19 cellular contexts compared by ENCODE assay signal in the genomic region with DNA sequence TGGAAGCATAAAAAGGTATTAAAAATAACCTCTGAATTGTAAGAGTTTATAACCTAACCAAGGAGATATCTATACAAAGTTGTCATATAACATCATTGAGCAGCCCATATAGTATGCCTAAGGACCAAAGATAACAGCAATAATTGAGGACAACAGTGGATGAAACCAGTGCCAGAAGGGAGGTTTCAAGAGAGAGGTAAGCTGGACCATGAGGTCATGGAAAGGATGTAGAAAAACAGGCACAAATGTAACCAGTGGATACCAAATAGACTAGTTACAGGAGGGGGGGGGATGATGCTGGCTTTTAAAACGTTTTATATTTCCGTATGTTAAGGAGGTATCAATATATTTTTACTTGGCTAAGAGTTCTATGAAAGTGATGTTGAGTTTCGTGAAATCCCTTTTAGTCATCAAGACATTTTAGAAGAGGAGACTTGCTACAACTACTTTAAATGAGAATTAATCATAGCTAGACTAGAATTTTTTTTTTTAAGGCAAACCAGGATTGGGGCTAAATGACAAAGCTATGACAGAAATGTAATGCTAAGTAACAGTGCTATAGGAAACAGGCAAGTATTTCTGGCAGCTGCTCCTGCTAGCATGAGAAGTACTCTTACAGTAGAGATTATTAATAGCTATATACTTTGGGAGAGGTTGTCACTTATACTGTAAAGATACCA.
DNase-seq lines count a peak whose midpoint lies in the region; ATAC-seq, FAIRE-seq and TF ChIP-seq lines count a peak whose summit lies in the region.
"Had no signal": no experiment of that assay in that cellular context is flagged by ENCODE, and none has a peak within 500 bp of the region (broad histone marks: within the 10 kb centered on the region; RNA-seq: fewer than 3 reads in every experiment).

No MANE protein-coding gene starts in this region.

- no peak for DNase-seq in activated T-cell treated with anti-CD3 and anti-CD28 coated beads, Interleukin-2, amount 50 U/mL, for 72 hours
- DNase-seq in activated T-cell treated with anti-CD3 and anti-CD28 coated beads, Interleukin-2, amount 50 U/mL, for 48 hours: no peak
- DNase-seq in GM18507 (ENCODE audit: extremely low spot score, insufficient read length, low read depth) (no peak), dermis blood vessel endothelial cell (no peak), NCI-H2227 (lab: John Stamatoyannopoulos, UW; ENCODE audit: unreplicated experiment) (no peak), occipital lobe (lab: John Stamatoyannopoulos, UW) (no peak)
- DNase-seq: activated CD4-positive, alpha-beta T cell treated with anti-CD3 and anti-CD28 coated beads for 4 hours; activated naive CD4-positive, alpha-beta T cell; CD4-positive, alpha-beta memory T cell; foreskin fibroblast; NCI-H1417; NCI-H82; nucleus accumbens; PC-9; right lobe of liver; T1000 had no signal

- H3K4me1 Mint-ChIP-seq in activated T-cell treated with anti-CD3 and anti-CD28 coated beads, Interleukin-2, amount 50 U/mL, for 72 hours (ENCODE audit: low read depth): peaks cover 21% of the 10 kb centered on the region
- peaks cover 18% of the 10 kb centered on the region for H3K4me1 Mint-ChIP-seq in nephron

- H3K36me3 Mint-ChIP-seq in activated T-cell treated with anti-CD3 and anti-CD28 coated beads, Interleukin-2, amount 50 U/mL, for 72 hours (ENCODE audit: insufficient read depth in 2 of 2): no peaks in the 10 kb centered on the region
- H3K36me3 Mint-ChIP-seq in nephron (ENCODE audit: low read depth): no peaks in the 10 kb centered on the region
- H3K36me3 Mint-ChIP-seq: CD4-positive, alpha-beta memory T cell had no signal

- H3K4me3 Mint-ChIP-seq in activated T-cell treated with anti-CD3 and anti-CD28 coated beads, Interleukin-2, amount 50 U/mL, for 72 hours: peak overlapping the region in 1 of 2 donors; percentile 1
- H3K4me3 Mint-ChIP-seq in nephron: peak overlapping the region in 2 of 3 experiments; percentile 24 to 38
- H3K4me3 Mint-ChIP-seq: CD4-positive, alpha-beta memory T cell; stimulated activated naive CD8-positive, alpha-beta T cell treated with anti-CD3 and anti-CD28 coated beads, Interleukin-15, Interleukin-2, amounts not matched to agents 100 ng/mL and 50 ng/mL, for 24 hours had no signal

- FAIRE-seq in GM18507 (lab: Jason Lieb, UNC): peak; percentile 56

- no peak for TF ChIP-seq CTCF in nephron (IDR thresholded peaks at IDR 0.05; ENCODE audit: unreplicated experiment in 3 of 3)

- no peaks in the 10 kb centered on the region for H3K9me3 Mint-ChIP-seq in activated T-cell treated with anti-CD3 and anti-CD28 coated beads, Interleukin-2, amount 50 U/mL, for 72 hours
- H3K9me3 Mint-ChIP-seq in nephron: no peaks in the 10 kb centered on the region
- H3K9me3 Mint-ChIP-seq: CD4-positive, alpha-beta memory T cell; stimulated activated naive CD8-positive, alpha-beta T cell treated with anti-CD3 and anti-CD28 coated beads, Interleukin-15, Interleukin-2, amounts not matched to agents 100 ng/mL and 50 ng/mL, for 24 hours had no signal

- H3K27ac Mint-ChIP-seq in activated T-cell treated with anti-CD3 and anti-CD28 coated beads, Interleukin-2, amount 50 U/mL, for 72 hours: no peak overlapping the region
- H3K27ac Mint-ChIP-seq in nephron: no peak overlapping the region
- H3K27ac Mint-ChIP-seq: stimulated activated naive CD8-positive, alpha-beta T cell treated with anti-CD3 and anti-CD28 coated beads, Interleukin-15, Interleukin-2, amounts not matched to agents 100 ng/mL and 50 ng/mL, for 24 hours had no signal

- ATAC-seq in activated T-cell treated with anti-CD3 and anti-CD28 coated beads, Interleukin-2, amount 50 U/mL, for 72 hours (replicated peaks in 1 of 2): peak; percentile 72 to 88
- ATAC-seq in HG03439 (IDR thresholded peaks at IDR 0.05; ENCODE audit: unreplicated experiment): peak; percentile 40
- ATAC-seq: right lobe of liver had no signal

- H3K27me3 Mint-ChIP-seq in activated T-cell treated with anti-CD3 and anti-CD28 coated beads, Interleukin-2, amount 50 U/mL, for 72 hours (ENCODE audit: low read depth): no peaks in the 10 kb centered on the region
- H3K27me3 Mint-ChIP-seq in nephron (ENCODE audit: low read depth): no peaks in the 10 kb centered on the region
- H3K27me3 Mint-ChIP-seq: CD4-positive, alpha-beta memory T cell; stimulated activated naive CD8-positive, alpha-beta T cell treated with anti-CD3 and anti-CD28 coated beads, Interleukin-15, Interleukin-2, amounts not matched to agents 100 ng/mL and 50 ng/mL, for 24 hours had no signal
